Comparison of ENCODE assay signal across 1 cellular context in the genomic region with DNA sequence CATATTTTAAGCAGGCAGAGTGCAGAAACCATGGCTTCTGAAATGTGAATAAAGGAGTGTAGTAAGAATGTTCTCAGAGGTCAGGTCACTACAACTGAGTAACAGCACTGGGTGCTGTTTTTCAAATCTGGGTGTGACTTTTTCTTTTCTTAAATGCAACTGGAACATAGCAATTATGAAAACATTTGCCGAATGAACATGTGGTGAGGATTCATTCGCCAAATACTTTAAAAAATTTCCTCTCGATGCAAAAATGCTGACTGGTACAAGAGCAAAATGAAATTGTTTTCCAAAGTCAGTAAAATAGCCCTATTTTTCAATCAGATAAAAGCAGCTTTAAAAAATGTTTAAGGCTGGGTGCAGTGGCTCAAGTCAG.
TF ChIP-seq lines count a peak whose summit lies in the region.

No MANE protein-coding gene starts in this region.

TF ChIP-seq in K562, 482 proteins besides CTCF, POLR2A, EP300 and RAD21:
- peak; percentile 87 for TF ChIP-seq ZNF316 (IDR thresholded peaks at IDR 0.05)
- TF ChIP-seq TFAM (CRISPR knock-in tag; conservative IDR thresholded peaks at IDR 0.05) = no peak
- no peak for TF ChIP-seq CHD7 (IDR thresholded peaks at IDR 0.05; ENCODE audit: low read depth, low read length)
- 0 out of 2 replicates have a peak, but pooled peaks have one; percentile 35 for TF ChIP-seq MAFG (tag; conservative IDR thresholded peaks at IDR 0.05)
- TF ChIP-seq C11orf30 (IDR thresholded peaks at IDR 0.05; ENCODE audit: low read depth) = peak; percentile 67; the same call in 1 of the 2 replicates
- peak; percentile 52 for TF ChIP-seq MAFF (IDR thresholded peaks at IDR 0.05; ENCODE audit: low read length)
- TF ChIP-seq MAFK (IDR thresholded peaks at IDR 0.05; ENCODE audit: low read length) = peak; percentile 48; the same call in 1 of the 2 replicates
